8 cellular contexts compared by ENCODE assay signal in the genomic region with DNA sequence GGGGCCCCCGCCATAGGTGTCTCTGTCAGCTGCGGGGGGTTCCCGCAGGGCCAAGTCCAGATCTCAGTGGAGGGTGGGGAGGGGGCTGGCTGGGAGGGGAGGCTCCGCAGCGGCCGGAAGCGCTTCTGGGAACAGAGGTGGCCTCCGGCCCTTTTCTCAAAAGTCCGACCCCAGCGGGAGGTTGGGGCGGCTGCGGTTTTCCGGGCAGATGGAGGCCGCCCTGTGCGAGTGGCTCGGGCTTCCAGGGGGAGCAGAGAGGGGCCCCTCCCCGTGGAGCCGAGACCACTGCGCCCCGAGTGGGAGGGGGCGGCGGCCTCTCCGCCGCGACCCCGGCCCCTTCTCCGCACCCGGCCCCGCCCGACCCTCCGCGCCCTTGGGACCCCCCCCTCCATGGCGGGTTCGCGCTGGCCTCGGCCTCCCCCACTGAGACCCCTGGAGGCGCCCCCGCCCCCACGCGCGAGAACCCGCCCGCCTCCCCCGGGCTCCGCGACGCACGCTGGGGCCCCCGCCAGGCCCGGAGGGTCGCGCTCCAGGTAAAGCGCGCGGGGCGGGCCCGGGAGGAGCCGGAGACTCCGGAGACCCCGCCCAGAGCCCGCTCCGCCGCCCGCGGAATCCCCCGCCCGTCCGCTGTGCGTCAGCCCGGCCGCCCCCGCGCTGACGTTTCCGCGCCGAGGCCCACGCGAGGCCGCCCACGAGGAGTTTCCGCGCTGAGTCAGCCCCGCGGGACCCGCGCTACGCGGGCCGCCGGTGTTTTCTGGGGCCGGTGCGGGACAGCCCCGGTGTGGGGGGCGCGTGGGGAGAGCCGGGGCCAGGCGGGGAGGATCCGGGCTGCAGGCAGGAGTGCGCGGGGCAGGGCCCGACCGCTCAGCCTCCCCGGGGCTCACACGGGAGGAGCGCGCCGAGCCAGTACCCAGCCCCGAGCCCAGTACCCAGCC. TPM values are rescaled to one million over a fixed set of nuclear protein-coding genes. Genes with fewer than 3 reads are reported as not detected.
DNase-seq lines count a peak whose midpoint lies in the region; ATAC-seq and TF ChIP-seq lines count a peak whose summit lies in the region.

No MANE protein-coding gene starts in this region.

- ATAC-seq in HG03565 (IDR thresholded peaks at IDR 0.05; ENCODE audit: unreplicated experiment): peak; percentile 42
- peak; percentile 75 to 79 for ATAC-seq in activated CD4-positive, CD25-positive, alpha-beta regulatory T cell treated with anti-CD3 and anti-CD28 coated beads, Interleukin-2, amount 50 U/mL, for 24 hours
- peak; percentile 60 for ATAC-seq in lung (ENCODE audit: insufficient read depth, low FRiP score)
- no peak for ATAC-seq in GM19397 (IDR thresholded peaks at IDR 0.05; ENCODE audit: unreplicated experiment)

- DNase-seq in D341Med (ENCODE audit: low spot score) (peak; percentile 76), lung (ENCODE audit: low spot score) (no peak), NOMO-1 treated with DMSO at 0.1 percent for 48 hours (lab: John Stamatoyannopoulos, UW; ENCODE audit: unreplicated experiment) (no peak)
- peak; percentile 92 for DNase-seq in central memory CD4-positive, alpha-beta T cell
- DNase-seq in stimulated activated CD8-positive, alpha-beta memory T cell treated with anti-CD3 and anti-CD28 coated beads, Interleukin-2, amount 100 ng/mL, for 48 hours (ENCODE audit: low read depth in 2 of 2): peak; percentile 82 to 84

- peaks cover 7% of the 10 kb centered on the region for H3K27me3 ChIP-seq in lung (ENCODE audit: control insufficient read depth, insufficient read depth)

- no peak for TF ChIP-seq CTCF in lung (IDR thresholded peaks at IDR 0.05; ENCODE audit: control extremely low read depth, extremely low read depth)

- H3K27ac ChIP-seq in lung (ENCODE audit: low read depth in 1 of 2, low read length in 1 of 2): no peak overlapping the region

- peaks cover 0 to 1% of the 10 kb centered on the region in 2 donors for H3K4me1 ChIP-seq in lung (ENCODE audit: control insufficient read depth in 2 of 2, insufficient read depth in 2 of 2, low read length in 2 of 2)

- H3K4me3 ChIP-seq in lung: no peak overlapping the region

- WGBS in lung, 2 donors: 0 to 1% methylated on average over 68 to 109 of the region's 109 CpGs

- no peaks in the 10 kb centered on the region for H3K36me3 ChIP-seq in lung (ENCODE audit: control insufficient read depth in 2 of 2, insufficient read depth in 2 of 2, low read length in 2 of 2)

- H3K9me3 ChIP-seq in lung (ENCODE audit: control insufficient read depth in 2 of 2, insufficient read depth in 1 of 2, low read length in 1 of 2): no peaks in the 10 kb centered on the region

RNA-seq across cellular contexts. Expression of a gene that starts 5.2 kb away (rescaled TPM):
- 1 to 10 TPM; 2.7 to 4.0 TPM for total RNA-seq in lung
- 1 to 10 TPM; 1.8 to 2.1 TPM for polyA plus RNA-seq in lung

RNA-seq across cellular contexts. Expression of a gene that starts 12.8 kb away (rescaled TPM):
- 1 to 10 TPM; 3.6 to 5.3 TPM for total RNA-seq in lung
- 10 to 100 TPM in 1 of 2 donors, 1 to 10 TPM in 1; 8.5 to 11.3 TPM for polyA plus RNA-seq in lung

RNA-seq across cellular contexts. Expression of a gene that starts 27.5 kb away (rescaled TPM):
- total RNA-seq in lung: 10 to 100 TPM in 1 of 2 donors, 1 to 10 TPM in 1; 4.8 to 19.7 TPM
- polyA plus RNA-seq in lung: 1 to 10 TPM; 3.7 to 4.3 TPM

RNA-seq across cellular contexts. Expression of a gene that starts 30.7 kb away (rescaled TPM):
- total RNA-seq in lung: 100 to 1,000 TPM in 1 of 2 donors, 10 to 100 TPM in 1; 65.7 to 189 TPM
- 100 to 1,000 TPM; 108 to 178 TPM for polyA plus RNA-seq in lung

RNA-seq across cellular contexts. Expression of a gene that starts 30.9 kb away (rescaled TPM):
- total RNA-seq in lung: 10 to 100 TPM in 1 of 2 donors, 1 to 10 TPM in 1; 7.0 to 28.3 TPM
- polyA plus RNA-seq in lung: 10 to 100 TPM; 12.7 to 18.9 TPM

Comparison
In these comparisons a context has a peak if more than half of its experiments do, and no peak if none do; other contexts are left out.
1. DNase-seq: peak in D341Med (single experiment), central memory CD4-positive, alpha-beta T cell (single experiment) and stimulated activated CD8-positive, alpha-beta memory T cell treated with anti-CD3 and anti-CD28 coated beads, Interleukin-2, amount 100 ng/mL, for 48 hours (2 of 2); none in lung (single experiment) and NOMO-1 treated with DMSO at 0.1 percent for 48 hours (single experiment).